8 cellular contexts compared by ENCODE assay signal in genomic region chr10:119652361-119652760, GRCh38. TPM values are rescaled to one million over a fixed set of nuclear protein-coding genes. Genes with fewer than 3 reads are reported as not detected.
A peak's percentile ranks its signal among the peaks of the same experiment; 100 is the strongest.
DNase-seq lines count a peak whose midpoint lies in the region; ATAC-seq lines count a peak whose summit lies in the region.

No MANE protein-coding gene starts in this region.

- WGBS in adipose tissue, 3 donors, result 1 to 15% (median 7%) methylated on average over 3 of the region's 3 CpGs

- ATAC-seq in left cardiac atrium (peak; percentile 16 to 50), HG02973 (IDR thresholded peaks at IDR 0.05; ENCODE audit: unreplicated experiment) (no peak), HG03175 (IDR thresholded peaks at IDR 0.05; ENCODE audit: unreplicated experiment) (no peak)

- intact Hi-C loops in left cardiac atrium (cut with DNase I), result loop anchor here in 1 of 2 donors (5.0 kb wide), 1 partner anchor 55 kb away; the partner anchor contains the start of gene TIAL1

- peak overlapping the region; percentile 96 for H3K27ac ChIP-seq in adipose tissue (ENCODE audit: low read depth, low read length)

- peak; percentile 36 for DNase-seq in stimulated activated CD4-positive, alpha-beta T cell treated with anti-CD3 and anti-CD28 coated beads, Interleukin-4, amount 100 ng/mL, for 24 hours
- no peak for DNase-seq in stimulated activated CD4-positive, alpha-beta T cell treated with anti-CD3 and anti-CD28 coated beads, Interleukin-15, amount 100 ng/mL, for 24 hours
- DNase-seq in NCI-H2227 treated with DMSO at 0.1 percent for 48 hours (lab: John Stamatoyannopoulos, UW) (peak; percentile 10), left cardiac atrium (no peak), renal cortical epithelial cell (ENCODE audit: low read depth) (peak; percentile 75)

RNA-seq across cellular contexts. Expression of gene BAG3, which starts 1.2 kb away (rescaled TPM):
- 10 to 100 TPM; 12.1 to 90.9 (median 44.0) TPM for polyA plus RNA-seq in adipose tissue
- total RNA-seq in left cardiac atrium, result 100 to 1,000 TPM; 113 to 114 TPM
- 6.3 and 26.8 TPM in 2 replicates for total RNA-seq in renal cortical epithelial cell

RNA-seq across cellular contexts. Expression of gene TIAL1, which starts 55.6 kb away (rescaled TPM):
- polyA plus RNA-seq in adipose tissue, result 10 to 100 TPM; 34.7 to 39.9 (median 38.6) TPM
- total RNA-seq in left cardiac atrium (10 to 100 TPM; 69.6 to 70.2 TPM), renal cortical epithelial cell (22.9 and 103 TPM in 2 replicates)

Comparison
In these comparisons a context has a peak if more than half of its experiments do, and no peak if none do; other contexts are left out.
1. DNase-seq: peak in stimulated activated CD4-positive, alpha-beta T cell treated with anti-CD3 and anti-CD28 coated beads, Interleukin-4, amount 100 ng/mL, for 24 hours (single experiment), NCI-H2227 treated with DMSO at 0.1 percent for 48 hours (single experiment) and renal cortical epithelial cell (single experiment); none in stimulated activated CD4-positive, alpha-beta T cell treated with anti-CD3 and anti-CD28 coated beads, Interleukin-15, amount 100 ng/mL, for 24 hours (single experiment) and left cardiac atrium (single experiment).
2. ATAC-seq: peak in left cardiac atrium (2 of 2); none in HG02973 (single experiment) and HG03175 (single experiment).